ENCODE assay signal across 23 cellular contexts in genomic region chr22:39949964-39950737, GRCh38. TPM values are rescaled to one million over a fixed set of nuclear protein-coding genes. Genes with fewer than 3 reads are reported as not detected.
A peak's percentile ranks its signal among the peaks of the same experiment; 100 is the strongest.
DNase-seq lines count a peak whose midpoint lies in the region; ATAC-seq and TF ChIP-seq lines count a peak whose summit lies in the region.
"Had no signal": no experiment of that assay in that cellular context is flagged by ENCODE, and none has a peak within 500 bp of the region (broad histone marks: within the 10 kb centered on the region; RNA-seq: fewer than 3 reads in every experiment).

No MANE protein-coding gene starts in this region.

- H3K4me3 Mint-ChIP-seq in activated CD4-positive, alpha-beta T cell treated with anti-CD3 and anti-CD28 coated beads for 36 hours = no peak overlapping the region
- peak overlapping the region; percentile 2 for H3K4me3 Mint-ChIP-seq in activated naive CD8-positive, alpha-beta T cell treated with anti-CD3 and anti-CD28 coated beads, Interleukin-2, amount 50 U/mL, for 24 hours
- no peak overlapping the region for H3K4me3 Mint-ChIP-seq in osteocyte (ENCODE audit: unreplicated experiment)

- no peaks in the 10 kb centered on the region for H3K36me3 ChIP-seq in Karpas-422 (ENCODE audit: insufficient read depth, low read length)
- no peaks in the 10 kb centered on the region for H3K36me3 ChIP-seq in spleen
- H3K36me3 ChIP-seq: pancreas, Peyer's patch, transverse colon had no signal

- H3K27ac ChIP-seq in Karpas-422 (ENCODE audit: low read length) (no peak overlapping the region), spleen (peak overlapping the region in 5 of 8 donors; percentile 9 to 63 (median 57))
- H3K27ac ChIP-seq: HL-60, pancreas, transverse colon had no signal

- POLR2A ChIA-PET in activated CD4-positive, alpha-beta T cell treated with anti-CD3 and anti-CD28 coated beads for 36 hours (lab: Charles Lee) = interaction anchor here (0.6 kb wide), 1 partner anchor 39 kb away, joined by 7 read pairs; no protein-coding TSS in a partner anchor

- no peak for ATAC-seq in activated CD4-positive, alpha-beta T cell treated with anti-CD3 and anti-CD28 coated beads for 36 hours
- ATAC-seq in activated naive CD8-positive, alpha-beta T cell treated with anti-CD3 and anti-CD28 coated beads, Interleukin-2, amount 50 U/mL, for 24 hours = no peak
- no peak for ATAC-seq in omental fat pad (ENCODE audit: low FRiP score)
- ATAC-seq: pancreas had no signal

- H3K27me3 ChIP-seq in Karpas-422 (ENCODE audit: low read length) (no peaks in the 10 kb centered on the region), spleen (replicated peaks in 1 of 7) (no peaks in the 10 kb centered on the region)
- H3K27me3 ChIP-seq: pancreas, Peyer's patch had no signal

- H3K36me3 Mint-ChIP-seq in activated CD4-positive, alpha-beta T cell treated with anti-CD3 and anti-CD28 coated beads for 36 hours (ENCODE audit: low read depth) = peaks cover 35% of the 10 kb centered on the region
- H3K36me3 Mint-ChIP-seq in activated naive CD8-positive, alpha-beta T cell treated with anti-CD3 and anti-CD28 coated beads, Interleukin-2, amount 50 U/mL, for 24 hours (ENCODE audit: low read depth) = peaks cover 58% of the 10 kb centered on the region
- H3K36me3 Mint-ChIP-seq in osteocyte (ENCODE audit: unreplicated experiment) = peaks cover 2% of the 10 kb centered on the region

- TF ChIP-seq CTCF in spleen (IDR thresholded peaks at IDR 0.05 in 8 of 11, conservative IDR thresholded peaks at IDR 0.05 in 3 of 11) (no peak), omental fat pad (IDR thresholded peaks at IDR 0.05) (no peak), osteocyte (IDR thresholded peaks at IDR 0.05) (no peak)

- H3K9me3 ChIP-seq in Karpas-422 (ENCODE audit: low read length) (no peaks in the 10 kb centered on the region), spleen (no peaks in the 10 kb centered on the region)
- H3K9me3 ChIP-seq: pancreas, Peyer's patch, transverse colon had no signal

- H4K20me1 ChIP-seq in Karpas-422 (ENCODE audit: insufficient read depth, low read depth, low read length) = no peaks in the 10 kb centered on the region; the same call in 1 of the 2 replicates

- no peak for DNase-seq in activated CD4-positive, alpha-beta T cell treated with anti-CD3 and anti-CD28 coated beads for 36 hours
- no peak for DNase-seq in activated CD4-positive, alpha-beta T cell treated with anti-CD3 and anti-CD28 coated beads, Interleukin-2, amount 50 U/mL, for 1 hour
- DNase-seq in Karpas-422 = peak; percentile 72
- DNase-seq in activated naive CD8-positive, alpha-beta T cell treated with anti-CD3 and anti-CD28 coated beads, Interleukin-2, amount 50 U/mL, for 24 hours = no peak
- no peak for DNase-seq in spleen
- no peak for DNase-seq in omental fat pad (ENCODE audit: low spot score)
- no peak for DNase-seq in osteocyte (ENCODE audit: extremely low spot score, unreplicated experiment)
- no peak for DNase-seq in activated effector memory CD4-positive, alpha-beta T cell treated with Interleukin-2 at 50 U/mL for 16 hours
- DNase-seq: anterior cingulate cortex; hippocampal formation; kidney glomerular epithelial cell; NCI-H1092 treated with DMSO at 0.1 percent for 48 hours; NCI-H2171 treated with DMSO at 0.1 percent for 48 hours; NCI-H82; pancreas; Peyer's patch; stimulated activated CD4-positive, alpha-beta T cell treated with anti-CD3 and anti-CD28 coated beads, Interleukin-4, amount 100 ng/mL, for 4 hours; SW 1271; transverse colon had no signal

- H3K79me2 ChIP-seq in Karpas-422 (ENCODE audit: low read length) = no peaks in the 10 kb centered on the region

- peaks cover 24% of the 10 kb centered on the region for H3K4me1 ChIP-seq in Karpas-422 (ENCODE audit: low read length)
- peaks cover 33 to 100% (median 54%) of the 10 kb centered on the region in 6 donors for H3K4me1 ChIP-seq in spleen
- H3K4me1 ChIP-seq: pancreas had no signal

- H2AFZ ChIP-seq in Karpas-422 (ENCODE audit: low read length) = no peak overlapping the region

- 56 to 67% (median 61%) methylated on average over 8 of the region's 8 CpGs for WGBS in spleen, 5 donors

- H3K4me2 ChIP-seq in Karpas-422 (ENCODE audit: low read depth, low read length, poor library complexity, severe bottlenecking) = no peak overlapping the region

- H3K9me2 ChIP-seq in Karpas-422 (replicated peaks; ENCODE audit: insufficient read depth, low read length) = no peaks in the 10 kb centered on the region

- CTCF ChIA-PET in activated CD4-positive, alpha-beta T cell treated with anti-CD3 and anti-CD28 coated beads for 36 hours (lab: Charles Lee) = interaction anchor here (0.6 to 3.8 kb wide), 5 partner anchors 7 to 171 kb away, joined by 3 to 29 read pairs (median 3); no protein-coding TSS in a partner anchor

- intact Hi-C loops in activated CD4-positive, alpha-beta T cell treated with anti-CD3 and anti-CD28 coated beads for 36 hours (cut with DNase I, micrococcal nuclease) = loop anchor here in 1 of 2 experiments (5.0 to 10.0 kb wide), 3 partner anchors 42 to 395 kb away; partner anchors contain the start of genes ADSL and FAM83F
- intact Hi-C loops in spleen (cut with DNase I; ENCODE audit: low total_unique reads) = no loop called here

- H3K9ac ChIP-seq in Karpas-422 (ENCODE audit: low read length) = no peak overlapping the region

- H3K9me3 Mint-ChIP-seq in activated CD4-positive, alpha-beta T cell treated with anti-CD3 and anti-CD28 coated beads for 36 hours (ENCODE audit: low read depth) = no peaks in the 10 kb centered on the region
- H3K9me3 Mint-ChIP-seq in activated naive CD8-positive, alpha-beta T cell treated with anti-CD3 and anti-CD28 coated beads, Interleukin-2, amount 50 U/mL, for 24 hours = no peaks in the 10 kb centered on the region
- no peaks in the 10 kb centered on the region for H3K9me3 Mint-ChIP-seq in osteocyte (ENCODE audit: unreplicated experiment)

- H3K4me1 Mint-ChIP-seq in activated CD4-positive, alpha-beta T cell treated with anti-CD3 and anti-CD28 coated beads for 36 hours = peaks cover 98% of the 10 kb centered on the region
- H3K4me1 Mint-ChIP-seq in activated naive CD8-positive, alpha-beta T cell treated with anti-CD3 and anti-CD28 coated beads, Interleukin-2, amount 50 U/mL, for 24 hours = peaks cover 100% of the 10 kb centered on the region
- peaks cover 8% of the 10 kb centered on the region for H3K4me1 Mint-ChIP-seq in osteocyte (ENCODE audit: unreplicated experiment)

- H3K4me3 ChIP-seq in Karpas-422 (ENCODE audit: low read length) = no peak overlapping the region
- H3K4me3 ChIP-seq in spleen = no peak overlapping the region
- H3K4me3 ChIP-seq: pancreas, Peyer's patch, transverse colon had no signal

- H3K27me3 Mint-ChIP-seq in activated CD4-positive, alpha-beta T cell treated with anti-CD3 and anti-CD28 coated beads for 36 hours = no peaks in the 10 kb centered on the region
- no peaks in the 10 kb centered on the region for H3K27me3 Mint-ChIP-seq in activated naive CD8-positive, alpha-beta T cell treated with anti-CD3 and anti-CD28 coated beads, Interleukin-2, amount 50 U/mL, for 24 hours
- peaks cover 29% of the 10 kb centered on the region for H3K27me3 Mint-ChIP-seq in osteocyte (ENCODE audit: unreplicated experiment)

- no peak for TF ChIP-seq POLR2A in spleen (IDR thresholded peaks at IDR 0.05)

- H3K27ac Mint-ChIP-seq in activated CD4-positive, alpha-beta T cell treated with anti-CD3 and anti-CD28 coated beads for 36 hours = peak overlapping the region; percentile 52
- H3K27ac Mint-ChIP-seq in activated naive CD8-positive, alpha-beta T cell treated with anti-CD3 and anti-CD28 coated beads, Interleukin-2, amount 50 U/mL, for 24 hours = peak overlapping the region; percentile 30
- H3K27ac Mint-ChIP-seq in osteocyte (ENCODE audit: unreplicated experiment) = no peak overlapping the region
- H3K27ac Mint-ChIP-seq: CD14-positive monocyte had no signal

RNA-seq across cellular contexts. Expression of gene TMA7B, which starts 10.0 kb away (rescaled TPM):
- total RNA-seq in activated CD4-positive, alpha-beta T cell treated with anti-CD3 and anti-CD28 coated beads for 36 hours = 1 to 10 TPM in 1 of 2 experiments, under 1 TPM in 1; 0.96 to 1.1 TPM
- not detected in 2 replicates for total RNA-seq in Karpas-422 (2014; rRNA removed; shearing (Covaris generic); ENCODE audit: low replicate concordance)
- 1 to 10 TPM; 1.5 to 4.2 (median 2.7) TPM for total RNA-seq in spleen
- polyA plus RNA-seq in spleen = under 1 TPM; 0.29 to 0.45 (median 0.35) TPM
- total RNA-seq in omental fat pad = not detected
- not detected in 2 replicates for total RNA-seq in osteocyte
- total RNA-seq: cerebellum, Peyer's patch had no signal
- polyA plus RNA-seq: pancreas had no signal

RNA-seq across cellular contexts. Expression of gene FAM83F, which starts 44.6 kb away (rescaled TPM):
- total RNA-seq in activated CD4-positive, alpha-beta T cell treated with anti-CD3 and anti-CD28 coated beads for 36 hours = under 1 TPM; 0.49 to 0.91 TPM
- total RNA-seq in Karpas-422 (2014; rRNA removed; shearing (Covaris generic); ENCODE audit: low replicate concordance) = under 0.01 and 0.07 TPM in 2 replicates
- total RNA-seq in spleen (under 1 TPM in 6 of 7 donors, not detected in 1; 0.06 to 0.28 (median 0.18) TPM), omental fat pad (under 1 TPM; 0.37 to 0.84 (median 0.57) TPM), osteocyte (not detected in 2 replicates)
- polyA plus RNA-seq in spleen = under 1 TPM in 2 of 3 donors, not detected in 1; 0.02 to 0.13 TPM

RNA-seq across cellular contexts. Expression of gene GRAP2, which starts 49.3 kb away (rescaled TPM):
- total RNA-seq in activated CD4-positive, alpha-beta T cell treated with anti-CD3 and anti-CD28 coated beads for 36 hours = 10 to 100 TPM; 40.6 to 45.5 TPM
- not detected in 2 replicates for total RNA-seq in Karpas-422 (2014; rRNA removed; shearing (Covaris generic); ENCODE audit: low replicate concordance)
- total RNA-seq in spleen (10 to 100 TPM; 24.3 to 40.3 (median 33.2) TPM), omental fat pad (1 to 10 TPM; 1.0 to 9.5 (median 3.7) TPM), osteocyte (not detected in 2 replicates)
- 1 to 10 TPM; 3.1 to 8.7 (median 7.6) TPM for polyA plus RNA-seq in spleen

RNA-seq across cellular contexts. Expression of gene ENTHD1, which starts 56.6 kb away (rescaled TPM):
- under 1 TPM; 0.59 to 0.70 TPM for total RNA-seq in activated CD4-positive, alpha-beta T cell treated with anti-CD3 and anti-CD28 coated beads for 36 hours
- total RNA-seq in Karpas-422 (2014; rRNA removed; shearing (Covaris generic); ENCODE audit: low replicate concordance) = not detected in 2 replicates
- total RNA-seq in spleen (under 1 TPM in 2 of 7 donors, not detected in 5; 0.27 to 0.59 TPM), omental fat pad (not detected), osteocyte (not detected in 2 replicates)
- polyA plus RNA-seq in spleen = under 1 TPM; 0.09 to 0.14 (median 0.10) TPM
- total RNA-seq: cerebellum, pancreas, Peyer's patch, skeletal muscle tissue, transverse colon had no signal
- polyA plus RNA-seq: CD14-positive monocyte had no signal
